Comparison of ENCODE assay signal across 1 cellular context in genomic region chr1:20697560-20697959, GRCh38.
TF ChIP-seq lines count a peak whose summit lies in the region.

No MANE protein-coding gene starts in this region.

TF ChIP-seq in IMR-90, 13 proteins besides CTCF, POLR2A, EP300 and RAD21:
- TF ChIP-seq USF2 (IDR thresholded peaks at IDR 0.05; ENCODE audit: low read depth, low read length): no peak
- TF ChIP-seq NFE2L2 (IDR thresholded peaks at IDR 0.05; ENCODE audit: low read depth, low read length): no peak
- TF ChIP-seq RFX5 (IDR thresholded peaks at IDR 0.05; ENCODE audit: low read depth, low read length): no peak
- no peak for TF ChIP-seq MAFK (IDR thresholded peaks at IDR 0.05; ENCODE audit: low read depth, low read length)
- TF ChIP-seq SMC3 (IDR thresholded peaks at IDR 0.05; ENCODE audit: low read depth, low read length): no peak
- TF ChIP-seq RCOR1 (IDR thresholded peaks at IDR 0.05; ENCODE audit: insufficient replicate concordance, low read length): no peak
- TF ChIP-seq BHLHE40 (IDR thresholded peaks at IDR 0.05; ENCODE audit: low read depth, low read length): no peak
- TF ChIP-seq MAZ (IDR thresholded peaks at IDR 0.05; ENCODE audit: borderline replicate concordance, low read depth, low read length): no peak
- no peak for TF ChIP-seq CEBPB (IDR thresholded peaks at IDR 0.05; ENCODE audit: low read depth, low read length)
- no peak for TF ChIP-seq MXI1 (IDR thresholded peaks at IDR 0.05; ENCODE audit: borderline replicate concordance, low read depth, low read length)
- no peak for TF ChIP-seq FOS (IDR thresholded peaks at IDR 0.05; ENCODE audit: low read depth, low read length)
- TF ChIP-seq CHD1 (IDR thresholded peaks at IDR 0.05; ENCODE audit: low read depth, low read length): no peak
- TF ChIP-seq ELK1 (IDR thresholded peaks at IDR 0.05; ENCODE audit: borderline replicate concordance, low read depth, low read length): no peak
